Comparison of ENCODE assay signal across 1 cellular context in genomic region chr12:7972734-7973488, GRCh38.
TF ChIP-seq lines count a peak whose summit lies in the region.

No MANE protein-coding gene starts in this region.

TF ChIP-seq in H1, 55 proteins besides CTCF, POLR2A, EP300 and RAD21:
- no peak for TF ChIP-seq KDM5A (IDR thresholded peaks at IDR 0.05; ENCODE audit: low read length)
- TF ChIP-seq SIN3A (conservative IDR thresholded peaks at IDR 0.05 in 1 of 2, IDR thresholded peaks at IDR 0.05 in 1 of 2; ENCODE audit: low read depth in 1 of 2, low read length in 2 of 2), result no peak
- TF ChIP-seq TAF1 (IDR thresholded peaks at IDR 0.05; ENCODE audit: low read depth, low read length), result no peak
- no peak for TF ChIP-seq SIRT6 (IDR thresholded peaks at IDR 0.05; ENCODE audit: low read length)
- TF ChIP-seq KDM1A (IDR thresholded peaks at IDR 0.05; ENCODE audit: borderline replicate concordance, low read length), result no peak
